In genomic region chr13:37919329-37919880, GRCh38 we compare ENCODE assay signal across 1 cellular context.
TF ChIP-seq lines count a peak whose summit lies in the region.

No MANE protein-coding gene starts in this region.

TF ChIP-seq in WTC11, 78 proteins besides CTCF, POLR2A, EP300 and RAD21 (continued from another document):
- TF ChIP-seq, protein P1, sequence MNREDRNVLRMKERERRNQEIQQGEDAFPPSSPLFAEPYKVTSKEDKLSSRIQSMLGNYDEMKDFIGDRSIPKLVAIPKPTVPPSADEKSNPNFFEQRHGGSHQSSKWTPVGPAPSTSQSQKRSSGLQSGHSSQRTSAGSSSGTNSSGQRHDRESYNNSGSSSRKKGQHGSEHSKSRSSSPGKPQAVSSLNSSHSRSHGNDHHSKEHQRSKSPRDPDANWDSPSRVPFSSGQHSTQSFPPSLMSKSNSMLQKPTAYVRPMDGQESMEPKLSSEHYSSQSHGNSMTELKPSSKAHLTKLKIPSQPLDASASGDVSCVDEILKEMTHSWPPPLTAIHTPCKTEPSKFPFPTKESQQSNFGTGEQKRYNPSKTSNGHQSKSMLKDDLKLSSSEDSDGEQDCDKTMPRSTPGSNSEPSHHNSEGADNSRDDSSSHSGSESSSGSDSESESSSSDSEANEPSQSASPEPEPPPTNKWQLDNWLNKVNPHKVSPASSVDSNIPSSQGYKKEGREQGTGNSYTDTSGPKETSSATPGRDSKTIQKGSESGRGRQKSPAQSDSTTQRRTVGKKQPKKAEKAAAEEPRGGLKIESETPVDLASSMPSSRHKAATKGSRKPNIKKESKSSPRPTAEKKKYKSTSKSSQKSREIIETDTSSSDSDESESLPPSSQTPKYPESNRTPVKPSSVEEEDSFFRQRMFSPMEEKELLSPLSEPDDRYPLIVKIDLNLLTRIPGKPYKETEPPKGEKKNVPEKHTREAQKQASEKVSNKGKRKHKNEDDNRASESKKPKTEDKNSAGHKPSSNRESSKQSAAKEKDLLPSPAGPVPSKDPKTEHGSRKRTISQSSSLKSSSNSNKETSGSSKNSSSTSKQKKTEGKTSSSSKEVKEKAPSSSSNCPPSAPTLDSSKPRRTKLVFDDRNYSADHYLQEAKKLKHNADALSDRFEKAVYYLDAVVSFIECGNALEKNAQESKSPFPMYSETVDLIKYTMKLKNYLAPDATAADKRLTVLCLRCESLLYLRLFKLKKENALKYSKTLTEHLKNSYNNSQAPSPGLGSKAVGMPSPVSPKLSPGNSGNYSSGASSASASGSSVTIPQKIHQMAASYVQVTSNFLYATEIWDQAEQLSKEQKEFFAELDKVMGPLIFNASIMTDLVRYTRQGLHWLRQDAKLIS (CRISPR knock-in tag; IDR thresholded peaks at IDR 0.05; ENCODE audit: borderline replicate concordance), result no peak
- TF ChIP-seq, protein P2, sequence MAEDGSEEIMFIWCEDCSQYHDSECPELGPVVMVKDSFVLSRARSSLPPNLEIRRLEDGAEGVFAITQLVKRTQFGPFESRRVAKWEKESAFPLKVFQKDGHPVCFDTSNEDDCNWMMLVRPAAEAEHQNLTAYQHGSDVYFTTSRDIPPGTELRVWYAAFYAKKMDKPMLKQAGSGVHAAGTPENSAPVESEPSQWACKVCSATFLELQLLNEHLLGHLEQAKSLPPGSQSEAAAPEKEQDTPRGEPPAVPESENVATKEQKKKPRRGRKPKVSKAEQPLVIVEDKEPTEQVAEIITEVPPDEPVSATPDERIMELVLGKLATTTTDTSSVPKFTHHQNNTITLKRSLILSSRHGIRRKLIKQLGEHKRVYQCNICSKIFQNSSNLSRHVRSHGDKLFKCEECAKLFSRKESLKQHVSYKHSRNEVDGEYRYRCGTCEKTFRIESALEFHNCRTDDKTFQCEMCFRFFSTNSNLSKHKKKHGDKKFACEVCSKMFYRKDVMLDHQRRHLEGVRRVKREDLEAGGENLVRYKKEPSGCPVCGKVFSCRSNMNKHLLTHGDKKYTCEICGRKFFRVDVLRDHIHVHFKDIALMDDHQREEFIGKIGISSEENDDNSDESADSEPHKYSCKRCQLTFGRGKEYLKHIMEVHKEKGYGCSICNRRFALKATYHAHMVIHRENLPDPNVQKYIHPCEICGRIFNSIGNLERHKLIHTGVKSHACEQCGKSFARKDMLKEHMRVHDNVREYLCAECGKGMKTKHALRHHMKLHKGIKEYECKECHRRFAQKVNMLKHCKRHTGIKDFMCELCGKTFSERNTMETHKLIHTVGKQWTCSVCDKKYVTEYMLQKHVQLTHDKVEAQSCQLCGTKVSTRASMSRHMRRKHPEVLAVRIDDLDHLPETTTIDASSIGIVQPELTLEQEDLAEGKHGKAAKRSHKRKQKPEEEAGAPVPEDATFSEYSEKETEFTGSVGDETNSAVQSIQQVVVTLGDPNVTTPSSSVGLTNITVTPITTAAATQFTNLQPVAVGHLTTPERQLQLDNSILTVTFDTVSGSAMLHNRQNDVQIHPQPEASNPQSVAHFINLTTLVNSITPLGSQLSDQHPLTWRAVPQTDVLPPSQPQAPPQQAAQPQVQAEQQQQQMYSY (CRISPR knock-in tag; IDR thresholded peaks at IDR 0.05), result no peak
- TF ChIP-seq NR3C1 (CRISPR knock-in tag; conservative IDR thresholded peaks at IDR 0.05; ENCODE audit: low read depth) (no peak), USF1 (CRISPR knock-in tag; IDR thresholded peaks at IDR 0.05) (no peak), TP53 (CRISPR knock-in tag; IDR thresholded peaks at IDR 0.05) (no peak), ZBTB43 (CRISPR knock-in tag; IDR thresholded peaks at IDR 0.05) (no peak), SOX15 (CRISPR knock-in tag; IDR thresholded peaks at IDR 0.05) (no peak), RELA (CRISPR knock-in tag; IDR thresholded peaks at IDR 0.05; ENCODE audit: borderline replicate concordance) (no peak), ZNF281 (CRISPR knock-in tag; IDR thresholded peaks at IDR 0.05) (no peak)
TF ChIP-seq in WTC11: peak in this region for 0.
